In genomic region chr9:137071282-137071681, GRCh38 we compare ENCODE assay signal across 1 cellular context.
TF ChIP-seq lines count a peak whose summit lies in the region.

No MANE protein-coding gene starts in this region.

TF ChIP-seq in HepG2, 621 proteins besides CTCF, POLR2A, EP300 and RAD21:
- TF ChIP-seq USF2 (IDR thresholded peaks at IDR 0.05; ENCODE audit: low read depth, low read length) (no peak), USF2 (CRISPR knock-in tag; IDR thresholded peaks at IDR 0.05; ENCODE audit: borderline replicate concordance) (no peak), ZNF687 (CRISPR knock-in tag; IDR thresholded peaks at IDR 0.05) (peak; percentile 49), ZSCAN30 (CRISPR knock-in tag; IDR thresholded peaks at IDR 0.05) (no peak), ZFX (CRISPR knock-in tag; IDR thresholded peaks at IDR 0.05; ENCODE audit: low read depth) (peak; percentile 26; the same call in 1 of the 2 replicates), TRIM24 (CRISPR knock-in tag; IDR thresholded peaks at IDR 0.05) (no peak), ZFP91 (CRISPR knock-in tag; IDR thresholded peaks at IDR 0.05; ENCODE audit: borderline replicate concordance) (0 out of 2 replicates have a peak, but pooled peaks have one; percentile 4), ZNF546 (CRISPR knock-in tag; conservative IDR thresholded peaks at IDR 0.05) (no peak), ZUFSP (CRISPR knock-in tag; IDR thresholded peaks at IDR 0.05; ENCODE audit: borderline replicate concordance) (no peak), ZNF883 (CRISPR knock-in tag; IDR thresholded peaks at IDR 0.05; ENCODE audit: not compliant biosample characterization) (peak; percentile 3), ZNF253 (CRISPR knock-in tag; IDR thresholded peaks at IDR 0.05; ENCODE audit: borderline replicate concordance) (peak; percentile 35; the same call in 1 of the 2 replicates)
